ENCODE assay signal across 24 cellular contexts in genomic region chr16:54657709-54658102, GRCh38.
A peak's percentile ranks its signal among the peaks of the same experiment; 100 is the strongest.
DNase-seq lines count a peak whose midpoint lies in the region; ATAC-seq, FAIRE-seq and TF ChIP-seq lines count a peak whose summit lies in the region.
"Had no signal": no experiment of that assay in that cellular context is flagged by ENCODE, and none has a peak within 500 bp of the region (broad histone marks: within the 10 kb centered on the region; RNA-seq: fewer than 3 reads in every experiment).

No MANE protein-coding gene starts in this region.

- TF ChIP-seq CTCF in Calu3 (IDR thresholded peaks at IDR 0.05; ENCODE audit: unreplicated experiment) (no peak), astrocyte of the spinal cord (IDR thresholded peaks at IDR 0.05; ENCODE audit: low read depth, low read length) (no peak)

- H3K9me3 Mint-ChIP-seq in Calu3 (ENCODE audit: low read depth, unreplicated experiment), result peaks cover 7% of the 10 kb centered on the region
- H3K9me3 Mint-ChIP-seq: HFFc6 had no signal

- peaks cover 11% of the 10 kb centered on the region for H3K4me1 Mint-ChIP-seq in Calu3 (ENCODE audit: low read depth, unreplicated experiment)
- H3K4me1 Mint-ChIP-seq: activated CD4-positive, alpha-beta T cell treated with anti-CD3 and anti-CD28 coated beads, Interleukin-2, amount 10 ng/mL, durations not matched to agents 24 days and 14 days had no signal

- CTCF ChIA-PET in Calu3 (lab: Charles Lee), result no interaction called here

- in situ Hi-C loops in astrocyte of the spinal cord (cut with HindIII; ENCODE audit: low sequenced_read_pairs), result no loop called here

- H3K27me3 Mint-ChIP-seq in Calu3 (ENCODE audit: unreplicated experiment), result peaks cover 5% of the 10 kb centered on the region

- H3K4me3 ChIP-seq in astrocyte of the spinal cord (ENCODE audit: low read depth, low read length), result no peak overlapping the region
- H3K4me3 ChIP-seq: smooth muscle cell had no signal

- BruUV-seq in Calu3 (replicated peaks; lab: Mats Ljungman, UMichigan), result no TSS peak

- H3K36me3 Mint-ChIP-seq in Calu3 (ENCODE audit: insufficient read depth, unreplicated experiment), result no peaks in the 10 kb centered on the region
- H3K36me3 Mint-ChIP-seq: CD14-positive monocyte had no signal

- ATAC-seq in left lobe of liver (peak; percentile 94), HG03521 (IDR thresholded peaks at IDR 0.05; ENCODE audit: unreplicated experiment) (no peak)
- ATAC-seq: activated T-cell treated with anti-CD3 and anti-CD28 coated beads, Interleukin-2, amount 50 U/mL, for 72 hours had no signal

- FAIRE-seq in frontal cortex (lab: Jason Lieb, UNC), result no peak
- FAIRE-seq: colon, RCC 7860 had no signal

- peak overlapping the region; percentile 0 for H3K27ac Mint-ChIP-seq in Calu3 (ENCODE audit: unreplicated experiment)
- H3K27ac Mint-ChIP-seq: activated CD4-positive, alpha-beta T cell treated with anti-CD3 and anti-CD28 coated beads, Interleukin-2, amount 10 ng/mL, durations not matched to agents 24 days and 14 days; activated T-cell treated with anti-CD3 and anti-CD28 coated beads, Interleukin-2, amount 50 U/mL, for 72 hours; CD14-positive monocyte; HFFc6 had no signal

- intact Hi-C loops in Calu3 (cut with micrococcal nuclease; ENCODE audit: unreplicated experiment), result no loop called here

- no peak overlapping the region for H3K4me3 Mint-ChIP-seq in Calu3 (ENCODE audit: low read depth, unreplicated experiment)
- H3K4me3 Mint-ChIP-seq: activated CD4-positive, alpha-beta T cell treated with anti-CD3 and anti-CD28 coated beads, Interleukin-2, amount 10 ng/mL, durations not matched to agents 24 days and 14 days; activated T-cell treated with anti-CD3 and anti-CD28 coated beads, Interleukin-2, amount 50 U/mL, for 72 hours; CD14-positive monocyte; HFFc6 had no signal

- DNase-seq in Calu3 (no peak), astrocyte of the spinal cord (ENCODE audit: low read depth, low spot score) (peak; percentile 46), left lobe of liver (ENCODE audit: low spot score) (peak; percentile 64), stromal cell of bone marrow (ENCODE audit: low read depth) (peak; percentile 28), NCI-H1417 (lab: John Stamatoyannopoulos, UW) (no peak), pons (ENCODE audit: low spot score) (no peak), frontal cortex (ENCODE audit: low spot score in 2 of 2) (no peak)
- DNase-seq: activated CD4-positive, alpha-beta T cell treated with anti-CD3 and anti-CD28 coated beads, Interleukin-2, amount 10 ng/mL, durations not matched to agents 24 days and 14 days; activated naive CD4-positive, alpha-beta T cell treated with Interleukin-2 at 50 U/mL for 16 hours; activated T-cell treated with anti-CD3 and anti-CD28 coated beads, Interleukin-2, amount 50 U/mL, for 72 hours; effector CD4-positive, alpha-beta T cell; NCI-H1092 treated with DMSO at 0.1 percent for 48 hours; NCI-H526; stimulated activated CD4-positive, alpha-beta T cell treated with anti-CD3 and anti-CD28 coated beads, Interleukin-1b, Interleukin-23, amount 100 ng/mL, for 48 hours; stimulated activated CD8-positive, alpha-beta memory T cell treated with anti-CD3 and anti-CD28 coated beads, Interleukin-4, amount 100 ng/mL, for 48 hours; SW 1271; T-helper 9 cell; trophoblast cell had no signal

Comparison
In these comparisons a context has a peak if more than half of its experiments do, and no peak if none do; other contexts are left out.
1. DNase-seq: peak in astrocyte of the spinal cord (single experiment), left lobe of liver (single experiment) and stromal cell of bone marrow (single experiment); none in Calu3 (single experiment), NCI-H1417 (0 of 3), pons (single experiment) and frontal cortex (0 of 2).